21 cellular contexts compared by ENCODE assay signal in genomic region chrX:149002320-149002719, GRCh38.
DNase-seq lines count a peak whose midpoint lies in the region; ATAC-seq, FAIRE-seq and TF ChIP-seq lines count a peak whose summit lies in the region.
"Had no signal": no experiment of that assay in that cellular context is flagged by ENCODE, and none has a peak within 500 bp of the region (broad histone marks: within the 10 kb centered on the region; RNA-seq: fewer than 3 reads in every experiment).

No MANE protein-coding gene starts in this region.

- FAIRE-seq in H1 (lab: Jason Lieb, UNC): peak; percentile 24
- FAIRE-seq: A204.1, G401.6, GM12891 had no signal

- 90% methylated on average over 3 of the region's 3 CpGs; no CpG with 5 or more reads in 1 of the 2 experiments for WGBS in H1 (ENCODE audit: extremely low coverage in 1 of 2, insufficient coverage in 1 of 2, insufficient read length in 1 of 2, insufficient replicate concordance in 2 of 2, low coverage in 1 of 2, low lambda C conversion rate in 2 of 2, missing lambda C conversion rate in 1 of 2), 2 experiments
- WGBS in trophoblast cell (ENCODE audit: extremely low coverage, insufficient coverage, insufficient read length): no CpG with 5 or more reads among the region's 3 CpGs
- 28 to 38% methylated on average over 2 of the region's 3 CpGs for WGBS in body of pancreas, 2 donors

- no peak overlapping the region for H3K4me3 ChIP-seq in BLaER1 treated with 17β-estradiol and CSF1 and Interleukin-3, amounts not matched to agents 10 nM and 100 nM
- no peak overlapping the region for H3K4me3 ChIP-seq in H1 (ENCODE audit: extremely low read depth in 1 of 4, insufficient read depth in 2 of 4, low read depth in 3 of 4, low read length in 4 of 4)
- no peak overlapping the region for H3K4me3 ChIP-seq in trophoblast cell (ENCODE audit: low read depth, low read length)
- H3K4me3 ChIP-seq in body of pancreas: no peak overlapping the region
- no peak overlapping the region for H3K4me3 ChIP-seq in OCI-LY7 (ENCODE audit: low read depth, low read length, poor library complexity, severe bottlenecking)

- no peak overlapping the region for H4K5ac ChIP-seq in H1 (ENCODE audit: insufficient read length, low read depth, low read length)

- no peaks in the 10 kb centered on the region for H3K23me2 ChIP-seq in H1 (ENCODE audit: low read depth, low read length)

- DNase-seq in H1 (ENCODE audit: low read depth in 1 of 2, low spot score in 2 of 2): no peak
- peak; percentile 62 for DNase-seq in islet precursor cell
- DNase-seq in trophoblast cell: peak; percentile 45 to 72
- no peak for DNase-seq in body of pancreas
- no peak for DNase-seq in OCI-LY7 (ENCODE audit: low spot score)
- DNase-seq in RWPE1 (ENCODE audit: low spot score): no peak
- DNase-seq in NCI-H1436 (lab: John Stamatoyannopoulos, UW): no peak
- DNase-seq: 8988T; ACHN; BE2C; C1 segment of cervical spinal cord; CD4-positive, alpha-beta memory T cell; CD8-positive, alpha-beta memory T cell; COR-L47; DMS 273 treated with DMSO at 0.1 percent for 48 hours; DMS79 treated with DMSO at 0.1 percent for 48 hours; GF-D8 had no signal

- no peak overlapping the region for H2AK5ac ChIP-seq in H1 (ENCODE audit: low read depth, low read length)
- H2AK5ac ChIP-seq in trophoblast cell (ENCODE audit: low read length): no peak overlapping the region

- H3K36me3 ChIP-seq in BLaER1 treated with 17β-estradiol and CSF1 and Interleukin-3, amounts not matched to agents 10 nM and 100 nM: no peaks in the 10 kb centered on the region
- H3K36me3 ChIP-seq in H1 (ENCODE audit: control insufficient read depth in 2 of 4, insufficient read depth in 4 of 4, low read length in 3 of 4): no peaks in the 10 kb centered on the region
- H3K36me3 ChIP-seq in trophoblast cell (ENCODE audit: control insufficient read depth in 1 of 2, insufficient read depth in 2 of 2, low read length in 2 of 2): no peaks in the 10 kb centered on the region
- no peaks in the 10 kb centered on the region for H3K36me3 ChIP-seq in body of pancreas (replicated peaks in 1 of 2; ENCODE audit: insufficient read depth in 1 of 2, low read depth in 2 of 2)
- H3K36me3 ChIP-seq in OCI-LY7 (ENCODE audit: insufficient read depth, low read length): no peaks in the 10 kb centered on the region
- H3K36me3 ChIP-seq: BE2C had no signal

- CTCF ChIA-PET in H1 (lab: Charles Lee; ENCODE audit: partially characterized antibody): no interaction called here
- CTCF ChIA-PET in OCI-LY7 (lab: Charles Lee; ENCODE audit: unreplicated experiment): no interaction called here
- CTCF ChIA-PET in RWPE1 (lab: Yijun Ruan, JAX): no interaction called here

- no peak for TF ChIP-seq RAD21 in H1 (IDR thresholded peaks at IDR 0.05 in 1 of 2, conservative IDR thresholded peaks at IDR 0.05 in 1 of 2; ENCODE audit: low read depth in 2 of 2, low read length in 2 of 2)

- no peak for ATAC-seq in body of pancreas

- H3K79me1 ChIP-seq in H1 (ENCODE audit: low read depth, low read length) (no peaks in the 10 kb centered on the region), trophoblast cell (ENCODE audit: low read length) (no peaks in the 10 kb centered on the region)

- no peak overlapping the region for H2AFZ ChIP-seq in H1 (ENCODE audit: low read length)
- no peak overlapping the region for H2AFZ ChIP-seq in trophoblast cell (ENCODE audit: insufficient read depth, low read length, poor library complexity)
- H2AFZ ChIP-seq in OCI-LY7 (ENCODE audit: low read length): no peak overlapping the region

- no peak overlapping the region for H2BK15ac ChIP-seq in H1 (ENCODE audit: low read length)

- H3K18ac ChIP-seq in H1 (ENCODE audit: extremely low read depth, low read length): no peak overlapping the region
- no peak overlapping the region for H3K18ac ChIP-seq in trophoblast cell (ENCODE audit: low read length)

- no peak overlapping the region for H3K4ac ChIP-seq in H1 (replicated peaks; ENCODE audit: insufficient read length, low read depth, low read length)
- H3K4ac ChIP-seq in trophoblast cell (ENCODE audit: low read depth, low read length): no peak overlapping the region

- POLR2A ChIA-PET in H1 (lab: Charles Lee; ENCODE audit: partially characterized antibody): interaction anchor here (0.6 kb wide), 1 partner anchor 254 kb away, joined by 3 read pairs; no protein-coding TSS in a partner anchor
- POLR2A ChIA-PET in OCI-LY7 (lab: Charles Lee): no interaction called here
- POLR2A ChIA-PET in RWPE1 (lab: Yijun Ruan, JAX; ENCODE audit: low non-redundant PET): no interaction called here

- no peaks in the 10 kb centered on the region for H3K9me2 ChIP-seq in OCI-LY7 (ENCODE audit: insufficient read depth, low read length)

- H2BK5ac ChIP-seq in H1 (ENCODE audit: low read depth, low read length) (no peak overlapping the region), trophoblast cell (ENCODE audit: low read depth, low read length, poor library complexity) (no peak overlapping the region)

- intact Hi-C loops in body of pancreas (cut with DNase I) (no loop called here), OCI-LY7 (cut with micrococcal nuclease; ENCODE audit: unreplicated experiment) (no loop called here)

- 0 out of 22 replicates have a peak, but pooled peaks cover 0 to 6% (median 0%) of the 10 kb centered on the region in 11 experiments for H3K9me3 ChIP-seq in BLaER1 treated with 17β-estradiol and CSF1 and Interleukin-3, amounts not matched to agents 10 nM and 100 nM (replicated peaks in 1 of 11)
- H3K9me3 ChIP-seq in H1 (ENCODE audit: insufficient read depth in 2 of 2, low read depth in 1 of 2, low read length in 1 of 2) (no peaks in the 10 kb centered on the region), trophoblast cell (ENCODE audit: insufficient read depth, low read depth, low read length) (no peaks in the 10 kb centered on the region), body of pancreas (no peaks in the 10 kb centered on the region), OCI-LY7 (ENCODE audit: low read length) (no peaks in the 10 kb centered on the region)
- H3K9me3 ChIP-seq: BE2C had no signal

- no peak overlapping the region for H2BK12ac ChIP-seq in H1 (ENCODE audit: low read depth, low read length)
- no peak overlapping the region for H2BK12ac ChIP-seq in trophoblast cell (ENCODE audit: low read length)

- H3K4me2 ChIP-seq in BLaER1 treated with 17β-estradiol and CSF1 and Interleukin-3, amounts not matched to agents 10 nM and 100 nM: peak overlapping the region in 7 of 11 experiments; percentile 14 to 71 (median 62); a peak in 9 of 22 replicates
- no peak overlapping the region for H3K4me2 ChIP-seq in H1 (ENCODE audit: insufficient read depth in 1 of 2, low read depth in 2 of 2, low read length in 2 of 2)
- no peak overlapping the region for H3K4me2 ChIP-seq in trophoblast cell (ENCODE audit: low read length)
- no peak overlapping the region for H3K4me2 ChIP-seq in OCI-LY7 (ENCODE audit: low read length)

- no peak overlapping the region for H2BK20ac ChIP-seq in H1 (ENCODE audit: low read length)

- no peak overlapping the region for H3K9ac ChIP-seq in BLaER1 treated with 17β-estradiol and CSF1 and Interleukin-3, amounts not matched to agents 10 nM and 100 nM
- H3K9ac ChIP-seq in H1 (replicated peaks in 1 of 4; ENCODE audit: extremely low read depth in 1 of 4, low read depth in 3 of 4, low read length in 3 of 4) (no peak overlapping the region), trophoblast cell (ENCODE audit: low read length) (no peak overlapping the region)

- H4K8ac ChIP-seq in H1 (ENCODE audit: extremely low read depth, insufficient read depth, low read length): no peak overlapping the region
- H4K8ac ChIP-seq in trophoblast cell (ENCODE audit: low read depth, low read length): no peak overlapping the region

- no peak overlapping the region for H4K12ac ChIP-seq in trophoblast cell (ENCODE audit: low read depth, low read length)

- no peak overlapping the region for H3K56ac ChIP-seq in H1 (replicated peaks; ENCODE audit: insufficient read length, low read depth, low read length)

- H3K79me2 ChIP-seq in H1 (ENCODE audit: control insufficient read depth in 1 of 2, insufficient read depth in 2 of 2, low read length in 2 of 2) (no peaks in the 10 kb centered on the region), trophoblast cell (ENCODE audit: control insufficient read depth, insufficient read depth, low read length, poor library complexity) (no peaks in the 10 kb centered on the region), OCI-LY7 (ENCODE audit: insufficient read depth, low read depth, low read length) (no peaks in the 10 kb centered on the region)

- H2BK120ac ChIP-seq in H1 (replicated peaks; ENCODE audit: low read depth, low read length) (no peak overlapping the region), trophoblast cell (ENCODE audit: insufficient read depth, low read length, poor library complexity) (no peak overlapping the region)

- H4K20me1 ChIP-seq in BLaER1 treated with 17β-estradiol and CSF1 and Interleukin-3, amounts not matched to agents 10 nM and 100 nM: no peaks in the 10 kb centered on the region
- H4K20me1 ChIP-seq in H1 (replicated peaks in 1 of 2; ENCODE audit: control insufficient read depth in 1 of 2, insufficient read depth in 2 of 2, low read length in 2 of 2): no peaks in the 10 kb centered on the region
- no peaks in the 10 kb centered on the region for H4K20me1 ChIP-seq in OCI-LY7 (ENCODE audit: insufficient read depth, low read length)

- no peak for TF ChIP-seq CTCF in H1 (IDR thresholded peaks at IDR 0.05; ENCODE audit: control extremely low read depth in 1 of 3, insufficient read depth in 1 of 3, low read depth in 1 of 3, low read length in 3 of 3)
- TF ChIP-seq CTCF in body of pancreas (IDR thresholded peaks at IDR 0.05): no peak
- no peak for TF ChIP-seq CTCF in OCI-LY7 (conservative IDR thresholded peaks at IDR 0.05; ENCODE audit: low read length)
- no peak for TF ChIP-seq CTCF in RWPE1 (conservative IDR thresholded peaks at IDR 0.05; ENCODE audit: low read depth)

- no peaks in the 10 kb centered on the region for H3K27me3 ChIP-seq in BLaER1 treated with 17β-estradiol and CSF1 and Interleukin-3, amounts not matched to agents 10 nM and 100 nM
- no peaks in the 10 kb centered on the region for H3K27me3 ChIP-seq in H1 (replicated peaks in 1 of 4; ENCODE audit: control insufficient read depth in 3 of 4, extremely low read depth in 1 of 4, insufficient read depth in 3 of 4, low read length in 3 of 4)
- H3K27me3 ChIP-seq in trophoblast cell (ENCODE audit: insufficient read depth, low read length): no peaks in the 10 kb centered on the region
- H3K27me3 ChIP-seq in body of pancreas: no peaks in the 10 kb centered on the region
- H3K27me3 ChIP-seq: BE2C had no signal

- peaks cover 0 to 34% (median 30%) of the 10 kb centered on the region in 10 experiments; a peak in 17 of 20 replicates for H3K4me1 ChIP-seq in BLaER1 treated with 17β-estradiol and CSF1 and Interleukin-3, amounts not matched to agents 10 nM and 100 nM
- H3K4me1 ChIP-seq in H1 (replicated peaks in 1 of 4; ENCODE audit: control insufficient read depth in 3 of 4, insufficient read depth in 4 of 4, low read length in 3 of 4) (no peaks in the 10 kb centered on the region), trophoblast cell (ENCODE audit: control insufficient read depth in 1 of 2, insufficient read depth in 2 of 2, low read length in 2 of 2) (no peaks in the 10 kb centered on the region), body of pancreas (no peaks in the 10 kb centered on the region), OCI-LY7 (ENCODE audit: insufficient read depth, low read length, poor library complexity, severe bottlenecking) (no peaks in the 10 kb centered on the region)
- H3K4me1 ChIP-seq: BE2C had no signal

- no peak overlapping the region for H3K14ac ChIP-seq in H1 (ENCODE audit: insufficient read length)
- H3K14ac ChIP-seq in trophoblast cell (ENCODE audit: low read length): no peak overlapping the region

- BruUV-seq in OCI-LY7 (replicated peaks; lab: Mats Ljungman, UMichigan): no TSS peak

- TF ChIP-seq POLR2A in H1 (IDR thresholded peaks at IDR 0.05; ENCODE audit: control extremely low read depth in 1 of 2, low read depth in 2 of 2, low read length in 2 of 2) (no peak), body of pancreas (IDR thresholded peaks at IDR 0.05) (no peak)

- no peak overlapping the region for H3K27ac ChIP-seq in BLaER1 treated with 17β-estradiol and CSF1 and Interleukin-3, amounts not matched to agents 10 nM and 100 nM
- no peak overlapping the region for H3K27ac ChIP-seq in H1 (ENCODE audit: low read depth, low read length)
- H3K27ac ChIP-seq in trophoblast cell (ENCODE audit: low read depth, low read length): no peak overlapping the region
- no peak overlapping the region for H3K27ac ChIP-seq in body of pancreas
- H3K27ac ChIP-seq in OCI-LY7 (ENCODE audit: low read depth, low read length, poor library complexity, severe bottlenecking): no peak overlapping the region
- H3K27ac ChIP-seq in RWPE1: no peak overlapping the region

- no peak overlapping the region for H3K23ac ChIP-seq in H1 (ENCODE audit: insufficient read length)
- H3K23ac ChIP-seq in trophoblast cell (ENCODE audit: low read length): no peak overlapping the region

- H4K91ac ChIP-seq in H1 (replicated peaks; ENCODE audit: insufficient read length, low read length): no peak overlapping the region
- no peak overlapping the region for H4K91ac ChIP-seq in trophoblast cell (ENCODE audit: low read depth, low read length)

- no peak for TF ChIP-seq EP300 in H1 (IDR thresholded peaks at IDR 0.05; ENCODE audit: borderline replicate concordance in 1 of 2, low read depth in 2 of 2, low read length in 2 of 2)

Comparison
In these comparisons a context has a peak if more than half of its experiments do, and no peak if none do; other contexts are left out.
1. H3K4me2 ChIP-seq: peak in BLaER1 treated with 17β-estradiol and CSF1 and Interleukin-3, amounts not matched to agents 10 nM and 100 nM (7 of 11); none in H1 (0 of 2), trophoblast cell (single experiment) and OCI-LY7 (single experiment).
2. DNase-seq: peak in islet precursor cell (single experiment) and trophoblast cell (2 of 2); none in H1 (0 of 2), body of pancreas (0 of 4), OCI-LY7 (single experiment), RWPE1 (single experiment) and NCI-H1436 (single experiment).